1 cellular context compared by ENCODE assay signal in genomic region chr16:14545346-14545884, GRCh38.
TF ChIP-seq lines count a peak whose summit lies in the region.

No MANE protein-coding gene starts in this region.

TF ChIP-seq in HepG2, 621 proteins besides CTCF, POLR2A, EP300 and RAD21 (continued from another document and continues in another):
- TF ChIP-seq TCF7 (IDR thresholded peaks at IDR 0.05; ENCODE audit: low read depth), result peak; percentile 85
- TF ChIP-seq ZNF724P (CRISPR knock-in tag; IDR thresholded peaks at IDR 0.05; ENCODE audit: borderline replicate concordance), result no peak
- TF ChIP-seq ZNF562 (CRISPR knock-in tag; IDR thresholded peaks at IDR 0.05; ENCODE audit: borderline replicate concordance), result no peak
- no peak for TF ChIP-seq LBX2 (CRISPR knock-in tag; IDR thresholded peaks at IDR 0.05; ENCODE audit: borderline replicate concordance)
- peak; percentile 89 for TF ChIP-seq KDM1A (CRISPR knock-in tag; IDR thresholded peaks at IDR 0.05)
- TF ChIP-seq ZNF136 (CRISPR knock-in tag; IDR thresholded peaks at IDR 0.05; ENCODE audit: low read depth), result no peak
- no peak for TF ChIP-seq ATF5 (CRISPR knock-in tag; IDR thresholded peaks at IDR 0.05; ENCODE audit: low read depth)
- peak; percentile 25; the same call in 1 of the 2 replicates for TF ChIP-seq ARID2 (CRISPR knock-in tag; IDR thresholded peaks at IDR 0.05; ENCODE audit: borderline replicate concordance)
- peak; percentile 84 for TF ChIP-seq FOSL2 (CRISPR knock-in tag; IDR thresholded peaks at IDR 0.05)
- TF ChIP-seq CBFB (CRISPR knock-in tag; IDR thresholded peaks at IDR 0.05), result peak; percentile 92
- TF ChIP-seq TCF7L2 (IDR thresholded peaks at IDR 0.05; ENCODE audit: low read depth, low read length), result no peak
- peak; percentile 78 for TF ChIP-seq ASH2L (IDR thresholded peaks at IDR 0.05; ENCODE audit: insufficient read length, low read depth, low read length)
- no peak for TF ChIP-seq RBM39 (IDR thresholded peaks at IDR 0.05; ENCODE audit: low read depth, low read length, poor library complexity, severe bottlenecking)
- no peak for TF ChIP-seq FOXM1 (CRISPR knock-in tag; IDR thresholded peaks at IDR 0.05)
- peak; percentile 82 for TF ChIP-seq ZNF124 (CRISPR knock-in tag; IDR thresholded peaks at IDR 0.05)
- TF ChIP-seq TP53 (CRISPR knock-in tag; conservative IDR thresholded peaks at IDR 0.05), result no peak
- TF ChIP-seq ZNF709 (CRISPR knock-in tag; IDR thresholded peaks at IDR 0.05), result no peak
- TF ChIP-seq ZNF180 (CRISPR knock-in tag; IDR thresholded peaks at IDR 0.05; ENCODE audit: borderline replicate concordance, low read depth), result no peak
- TF ChIP-seq PRPF4 (IDR thresholded peaks at IDR 0.05; ENCODE audit: low read depth, low read length, poor library complexity, severe bottlenecking), result no peak
- TF ChIP-seq ZBTB46 (CRISPR knock-in tag; IDR thresholded peaks at IDR 0.05; ENCODE audit: borderline replicate concordance), result no peak
- 0 out of 2 replicates have a peak, but pooled peaks have one; percentile 41 for TF ChIP-seq IRF1 (CRISPR knock-in tag; IDR thresholded peaks at IDR 0.05; ENCODE audit: low read depth)
- no peak for TF ChIP-seq RELA (CRISPR knock-in tag; IDR thresholded peaks at IDR 0.05)
- peak; percentile 51; the same call in 1 of the 2 replicates for TF ChIP-seq ZNF782 (CRISPR knock-in tag; IDR thresholded peaks at IDR 0.05; ENCODE audit: borderline replicate concordance)
- TF ChIP-seq ARNT (IDR thresholded peaks at IDR 0.05), result no peak
- peak; percentile 90 to 93 for TF ChIP-seq NR2F1 (CRISPR knock-in tag; IDR thresholded peaks at IDR 0.05)
- peak; percentile 88 for TF ChIP-seq TARDBP (CRISPR knock-in tag; IDR thresholded peaks at IDR 0.05)
- peak; percentile 91 for TF ChIP-seq ZBTB26 (CRISPR knock-in tag; IDR thresholded peaks at IDR 0.05; ENCODE audit: borderline replicate concordance)
- peak; percentile 84 for TF ChIP-seq ZSCAN29 (CRISPR knock-in tag; conservative IDR thresholded peaks at IDR 0.05)
- TF ChIP-seq ONECUT2 (CRISPR knock-in tag; IDR thresholded peaks at IDR 0.05), result no peak
- TF ChIP-seq ZNF329 (CRISPR knock-in tag; IDR thresholded peaks at IDR 0.05; ENCODE audit: low read depth), result no peak
- no peak for TF ChIP-seq ZNF382 (CRISPR knock-in tag; IDR thresholded peaks at IDR 0.05; ENCODE audit: borderline replicate concordance)
- peak; percentile 85 for TF ChIP-seq NCOR1 (IDR thresholded peaks at IDR 0.05; ENCODE audit: borderline replicate concordance, low read length)
- peak in 1 of 2 experiments; percentile 64; a peak in 1 of 4 replicates for TF ChIP-seq REST (IDR thresholded peaks at IDR 0.05; ENCODE audit: borderline replicate concordance in 1 of 2, low read depth in 1 of 2, low read length in 2 of 2)
- TF ChIP-seq KDM5A (IDR thresholded peaks at IDR 0.05; ENCODE audit: borderline replicate concordance, low read length), result no peak
- peak; percentile 92 for TF ChIP-seq RERE (CRISPR knock-in tag; IDR thresholded peaks at IDR 0.05; ENCODE audit: low read depth)
- TF ChIP-seq ARNT2 (CRISPR knock-in tag; IDR thresholded peaks at IDR 0.05; ENCODE audit: low read depth), result peak; percentile 68; the same call in 1 of the 2 replicates
- TF ChIP-seq KLF12 (CRISPR knock-in tag; IDR thresholded peaks at IDR 0.05; ENCODE audit: borderline replicate concordance), result no peak
- no peak for TF ChIP-seq TGIF2 (CRISPR knock-in tag; IDR thresholded peaks at IDR 0.05)
- TF ChIP-seq ZNF350 (CRISPR knock-in tag; IDR thresholded peaks at IDR 0.05; ENCODE audit: borderline replicate concordance, low read depth), result no peak
- no peak for TF ChIP-seq POLR2AphosphoS2 (IDR thresholded peaks at IDR 0.05; ENCODE audit: low read depth, low read length)
- TF ChIP-seq IRF9 (CRISPR knock-in tag; IDR thresholded peaks at IDR 0.05; ENCODE audit: borderline replicate concordance), result no peak; the same call in 1 of the 2 replicates
- TF ChIP-seq ZMYM3 (CRISPR knock-in tag; IDR thresholded peaks at IDR 0.05), result peak; percentile 96
- no peak for TF ChIP-seq KAT2B (IDR thresholded peaks at IDR 0.05; ENCODE audit: borderline replicate concordance, low read depth, low read length)
- no peak for TF ChIP-seq PLSCR1 (CRISPR knock-in tag; IDR thresholded peaks at IDR 0.05; ENCODE audit: borderline replicate concordance)
- no peak for TF ChIP-seq ZNF20 (CRISPR knock-in tag; IDR thresholded peaks at IDR 0.05)
- peak; percentile 87 for TF ChIP-seq KAT7 (CRISPR knock-in tag; IDR thresholded peaks at IDR 0.05; ENCODE audit: borderline replicate concordance)
- no peak for TF ChIP-seq ZNF33B (CRISPR knock-in tag; IDR thresholded peaks at IDR 0.05)
- no peak for TF ChIP-seq HOXA9 (CRISPR knock-in tag; IDR thresholded peaks at IDR 0.05; ENCODE audit: borderline replicate concordance)
- TF ChIP-seq ZNF18 (CRISPR knock-in tag; IDR thresholded peaks at IDR 0.05; ENCODE audit: insufficient replicate concordance), result peak; percentile 79
- TF ChIP-seq SNRNP70 (IDR thresholded peaks at IDR 0.05; ENCODE audit: low read depth, low read length), result no peak
- no peak; the same call in 1 of the 2 replicates for TF ChIP-seq ZNF430 (CRISPR knock-in tag; IDR thresholded peaks at IDR 0.05)
- peak; percentile 36; the same call in 1 of the 2 replicates for TF ChIP-seq ZNF7 (CRISPR knock-in tag; IDR thresholded peaks at IDR 0.05)
